ENCODE assay signal across 17 cellular contexts in the genomic region with DNA sequence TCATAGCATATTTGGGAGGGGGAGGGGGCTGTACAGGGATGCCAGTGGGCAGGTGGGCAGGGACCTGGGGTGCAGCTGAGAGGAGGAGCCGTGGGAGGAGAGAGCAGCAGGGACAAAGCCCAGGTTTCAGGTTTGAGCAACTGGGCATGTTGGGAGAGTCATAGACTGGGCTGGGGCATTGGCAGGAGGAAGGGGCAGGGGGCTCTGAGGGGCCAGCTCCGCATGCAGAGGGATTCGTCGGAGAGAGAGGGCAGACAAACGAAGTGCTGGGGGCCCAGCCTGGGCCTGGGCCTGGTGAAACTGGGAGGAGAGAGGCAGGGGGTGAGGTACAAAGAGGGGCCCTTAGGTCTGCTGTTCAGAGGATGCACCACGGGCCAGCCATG. TPM values are rescaled to one million over a fixed set of nuclear protein-coding genes. Genes with fewer than 3 reads are reported as not detected.
DNase-seq lines count a peak whose midpoint lies in the region; ATAC-seq and TF ChIP-seq lines count a peak whose summit lies in the region.
"Had no signal": no experiment of that assay in that cellular context is flagged by ENCODE, and none has a peak within 500 bp of the region (broad histone marks: within the 10 kb centered on the region; RNA-seq: fewer than 3 reads in every experiment).

No MANE protein-coding gene starts in this region.

- H3K4me1 Mint-ChIP-seq in stimulated activated effector memory CD8-positive, alpha-beta T cell treated with anti-CD3 and anti-CD28 coated beads, Interleukin-12 subunit alpha, Interleukin-12 subunit beta, amount 100 ng/mL, for 72 hours, result no peaks in the 10 kb centered on the region
- H3K4me1 Mint-ChIP-seq in naive thymus-derived CD8-positive, alpha-beta T cell, result no peaks in the 10 kb centered on the region

- no peaks in the 10 kb centered on the region for H3K79me2 ChIP-seq in neural cell (replicated peaks; ENCODE audit: insufficient read depth, low read length)

- H3K27me3 Mint-ChIP-seq in naive thymus-derived CD8-positive, alpha-beta T cell, result peaks cover 5 to 17% (median 6%) of the 10 kb centered on the region in 5 donors

- no peaks in the 10 kb centered on the region for H3K4me1 ChIP-seq in HEK293 (ENCODE audit: control insufficient read depth, insufficient read depth, low read length)
- H3K4me1 ChIP-seq in psoas muscle, result no peaks in the 10 kb centered on the region
- H3K4me1 ChIP-seq: SJSA1 had no signal

- H3K36me3 ChIP-seq in HEK293 (ENCODE audit: control insufficient read depth in 2 of 2, insufficient read depth in 1 of 2, low read length in 2 of 2), result no peaks in the 10 kb centered on the region
- H3K36me3 ChIP-seq in neural cell (ENCODE audit: insufficient read depth, low read length), result no peaks in the 10 kb centered on the region
- H3K36me3 ChIP-seq in psoas muscle (ENCODE audit: insufficient read depth in 1 of 2, low read depth in 1 of 2), result no peaks in the 10 kb centered on the region
- H3K36me3 ChIP-seq: SJSA1 had no signal

- no peaks in the 10 kb centered on the region for H3K36me3 Mint-ChIP-seq in stimulated activated effector memory CD8-positive, alpha-beta T cell treated with anti-CD3 and anti-CD28 coated beads, Interleukin-12 subunit alpha, Interleukin-12 subunit beta, amount 100 ng/mL, for 72 hours
- H3K36me3 Mint-ChIP-seq in naive thymus-derived CD8-positive, alpha-beta T cell, result no peaks in the 10 kb centered on the region
- H3K36me3 Mint-ChIP-seq: CD8-positive, alpha-beta T cell had no signal

- H3K27ac ChIP-seq in HEK293 (ENCODE audit: extremely low read depth, low read depth, low read length) (no peak overlapping the region), angular gyrus (ENCODE audit: low read depth, low read length) (peak overlapping the region; percentile 53), neural cell (ENCODE audit: low read length) (peak overlapping the region; percentile 86), psoas muscle (no peak overlapping the region)
- H3K27ac ChIP-seq: SJSA1 had no signal

- H3K4me3 ChIP-seq in HEK293 (ENCODE audit: low read depth, low read length) (no peak overlapping the region), neural cell (ENCODE audit: low read length) (peak overlapping the region; percentile 42), psoas muscle (no peak overlapping the region)
- H3K4me3 ChIP-seq: SJSA1 had no signal

- H3K27me3 ChIP-seq in neural cell (ENCODE audit: insufficient read depth, low read depth, low read length) (no peaks in the 10 kb centered on the region), psoas muscle (ENCODE audit: insufficient read depth in 3 of 3, low read length in 2 of 3) (no peaks in the 10 kb centered on the region)
- H3K27me3 ChIP-seq: SJSA1 had no signal

- no peak for DNase-seq in stimulated activated effector memory CD8-positive, alpha-beta T cell treated with anti-CD3 and anti-CD28 coated beads, Interleukin-12 subunit alpha, Interleukin-12 subunit beta, amount 100 ng/mL, for 72 hours (ENCODE audit: low spot score in 2 of 2)
- DNase-seq in activated naive CD4-positive, alpha-beta T cell treated with anti-CD3 and anti-CD28 coated beads, Interleukin-2, amount 50 U/mL, for 16 hours, result no peak
- DNase-seq in GM19240 (ENCODE audit: insufficient read length, low spot score) (no peak), psoas muscle (no peak)
- DNase-seq in naive thymus-derived CD8-positive, alpha-beta T cell, result no peak
- DNase-seq: 8988T; CD8-positive, alpha-beta T cell; GOT3; NCI-H2029 treated with DMSO at 0.1 percent for 48 hours; NCI-H345; NCI-H774; OCI-M1 had no signal

- 61 to 76% (median 67%) methylated on average over 6 of the region's 6 CpGs for WGBS in psoas muscle, 3 donors

- POLR2A ChIA-PET in HEK293 (lab: Yijun Ruan, JAX), result no interaction called here
- POLR2A ChIA-PET in naive thymus-derived CD8-positive, alpha-beta T cell (lab: Charles Lee), result no interaction called here

- no peaks in the 10 kb centered on the region for H4K20me1 ChIP-seq in neural cell (ENCODE audit: insufficient read depth)

- H3K9me3 ChIP-seq in HEK293 (ENCODE audit: control insufficient read depth, insufficient read depth, low read depth, low read length) (no peaks in the 10 kb centered on the region), neural cell (ENCODE audit: low read length) (no peaks in the 10 kb centered on the region), psoas muscle (no peaks in the 10 kb centered on the region)
- H3K9me3 ChIP-seq: SJSA1 had no signal

- TF ChIP-seq EP300 in neural cell (conservative IDR thresholded peaks at IDR 0.05; ENCODE audit: poor library complexity, severe bottlenecking), result no peak

- intact Hi-C loops in psoas muscle (cut with DNase I), result no loop called here

- peak; percentile 22 for ATAC-seq in stimulated activated effector memory CD8-positive, alpha-beta T cell treated with anti-CD3 and anti-CD28 coated beads, Interleukin-12 subunit alpha, Interleukin-12 subunit beta, amount 100 ng/mL, for 72 hours
- ATAC-seq in naive thymus-derived CD8-positive, alpha-beta T cell, result no peak
- no peak for ATAC-seq in psoas muscle
- ATAC-seq: CD8-positive, alpha-beta T cell; Right ventricle myocardium inferior had no signal

- no peaks in the 10 kb centered on the region for H3F3A ChIP-seq in neural cell (ENCODE audit: insufficient read depth, low read length, poor library complexity, severe bottlenecking)

- H3K9me2 ChIP-seq in neural cell (ENCODE audit: insufficient read depth, low read length), result no peaks in the 10 kb centered on the region

- H3K4me3 Mint-ChIP-seq in stimulated activated effector memory CD8-positive, alpha-beta T cell treated with anti-CD3 and anti-CD28 coated beads, Interleukin-12 subunit alpha, Interleukin-12 subunit beta, amount 100 ng/mL, for 72 hours, result no peak overlapping the region
- H3K4me3 Mint-ChIP-seq in naive thymus-derived CD8-positive, alpha-beta T cell, result no peak overlapping the region
- H3K4me3 Mint-ChIP-seq: CD8-positive, alpha-beta T cell had no signal

- TF ChIP-seq RAD21 in neural cell (conservative IDR thresholded peaks at IDR 0.05), result no peak

- H3K9me3 Mint-ChIP-seq in stimulated activated effector memory CD8-positive, alpha-beta T cell treated with anti-CD3 and anti-CD28 coated beads, Interleukin-12 subunit alpha, Interleukin-12 subunit beta, amount 100 ng/mL, for 72 hours, result no peaks in the 10 kb centered on the region
- H3K9me3 Mint-ChIP-seq in naive thymus-derived CD8-positive, alpha-beta T cell, result no peaks in the 10 kb centered on the region
- H3K9me3 Mint-ChIP-seq: CD8-positive, alpha-beta T cell had no signal

- H2AFZ ChIP-seq in neural cell (ENCODE audit: low read depth, low read length), result no peak overlapping the region

- CTCF ChIA-PET in HEK293 (lab: Yijun Ruan, JAX), result interaction anchor here (0.6 to 2.4 kb wide), 2 partner anchors 37 to 262 kb away, joined by 5 to 9 read pairs; no protein-coding TSS in a partner anchor

- H3K9ac ChIP-seq in neural cell (ENCODE audit: low read length), result peak overlapping the region; percentile 65

- H3K4me2 ChIP-seq in neural cell (ENCODE audit: low read length), result peak overlapping the region; percentile 37

- no peak overlapping the region for H3K27ac Mint-ChIP-seq in stimulated activated effector memory CD8-positive, alpha-beta T cell treated with anti-CD3 and anti-CD28 coated beads, Interleukin-12 subunit alpha, Interleukin-12 subunit beta, amount 100 ng/mL, for 72 hours
- no peak overlapping the region for H3K27ac Mint-ChIP-seq in naive thymus-derived CD8-positive, alpha-beta T cell
- H3K27ac Mint-ChIP-seq: CD8-positive, alpha-beta T cell had no signal

- no peak for TF ChIP-seq CTCF in HEK293 (tag by site-specific recombination; IDR thresholded peaks at IDR 0.05)
- no peak for TF ChIP-seq CTCF in neural cell (IDR thresholded peaks at IDR 0.05; ENCODE audit: poor library complexity, severe bottlenecking)
- TF ChIP-seq CTCF in psoas muscle (IDR thresholded peaks at IDR 0.05), result no peak

TF ChIP-seq in HEK293, 187 proteins besides CTCF, POLR2A, EP300 and RAD21:
- TF ChIP-seq ZFHX2 (tag by site-specific recombination; conservative IDR thresholded peaks at IDR 0.05), result 0 out of 2 replicates have a peak, but pooled peaks have one; percentile 14
- TF ChIP-seq ZNF426 (tag by site-specific recombination; IDR thresholded peaks at IDR 0.05), result no peak

TF ChIP-seq in neural cell, 6 proteins besides CTCF, POLR2A, EP300 and RAD21:
- TF ChIP-seq, protein P1, sequence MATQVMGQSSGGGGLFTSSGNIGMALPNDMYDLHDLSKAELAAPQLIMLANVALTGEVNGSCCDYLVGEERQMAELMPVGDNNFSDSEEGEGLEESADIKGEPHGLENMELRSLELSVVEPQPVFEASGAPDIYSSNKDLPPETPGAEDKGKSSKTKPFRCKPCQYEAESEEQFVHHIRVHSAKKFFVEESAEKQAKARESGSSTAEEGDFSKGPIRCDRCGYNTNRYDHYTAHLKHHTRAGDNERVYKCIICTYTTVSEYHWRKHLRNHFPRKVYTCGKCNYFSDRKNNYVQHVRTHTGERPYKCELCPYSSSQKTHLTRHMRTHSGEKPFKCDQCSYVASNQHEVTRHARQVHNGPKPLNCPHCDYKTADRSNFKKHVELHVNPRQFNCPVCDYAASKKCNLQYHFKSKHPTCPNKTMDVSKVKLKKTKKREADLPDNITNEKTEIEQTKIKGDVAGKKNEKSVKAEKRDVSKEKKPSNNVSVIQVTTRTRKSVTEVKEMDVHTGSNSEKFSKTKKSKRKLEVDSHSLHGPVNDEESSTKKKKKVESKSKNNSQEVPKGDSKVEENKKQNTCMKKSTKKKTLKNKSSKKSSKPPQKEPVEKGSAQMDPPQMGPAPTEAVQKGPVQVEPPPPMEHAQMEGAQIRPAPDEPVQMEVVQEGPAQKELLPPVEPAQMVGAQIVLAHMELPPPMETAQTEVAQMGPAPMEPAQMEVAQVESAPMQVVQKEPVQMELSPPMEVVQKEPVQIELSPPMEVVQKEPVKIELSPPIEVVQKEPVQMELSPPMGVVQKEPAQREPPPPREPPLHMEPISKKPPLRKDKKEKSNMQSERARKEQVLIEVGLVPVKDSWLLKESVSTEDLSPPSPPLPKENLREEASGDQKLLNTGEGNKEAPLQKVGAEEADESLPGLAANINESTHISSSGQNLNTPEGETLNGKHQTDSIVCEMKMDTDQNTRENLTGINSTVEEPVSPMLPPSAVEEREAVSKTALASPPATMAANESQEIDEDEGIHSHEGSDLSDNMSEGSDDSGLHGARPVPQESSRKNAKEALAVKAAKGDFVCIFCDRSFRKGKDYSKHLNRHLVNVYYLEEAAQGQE (IDR thresholded peaks at IDR 0.05; ENCODE audit: borderline replicate concordance), result no peak
- TF ChIP-seq MXI1 (conservative IDR thresholded peaks at IDR 0.05; ENCODE audit: poor library complexity, severe bottlenecking) (no peak), POLR2AphosphoS5 (IDR thresholded peaks at IDR 0.05) (no peak), EZH2 (IDR thresholded peaks at IDR 0.05; ENCODE audit: borderline replicate concordance, insufficient read depth, low read length, poor library complexity, severe bottlenecking) (no peak), SMC3 (conservative IDR thresholded peaks at IDR 0.05; ENCODE audit: poor library complexity) (no peak), TAF1 (IDR thresholded peaks at IDR 0.05; ENCODE audit: low read depth) (no peak)

RNA-seq across cellular contexts. Expression of a gene that starts 25.2 kb away (rescaled TPM):
- polyA plus RNA-seq in neural cell (11.0 and 17.0 TPM in 2 replicates), psoas muscle (under 1 TPM in 2 of 3 donors, not detected in 1; 0.03 to 0.05 TPM)
- 33.1 and 38.5 TPM in 2 replicates for polyA minus RNA-seq in neural cell
- under 1 TPM in 1 of 2 experiments, not detected in 1; 0.14 TPM for total RNA-seq in naive thymus-derived CD8-positive, alpha-beta T cell
- polyA plus RNA-seq in naive thymus-derived CD8-positive, alpha-beta T cell, result not detected
- not detected for total RNA-seq in psoas muscle
- total RNA-seq: CD8-positive, alpha-beta T cell; Right ventricle myocardium inferior had no signal

Comparison
In these comparisons a context has a peak if more than half of its experiments do, and no peak if none do; other contexts are left out.
1. H3K27ac ChIP-seq: peak in angular gyrus (single experiment) and neural cell (single experiment); none in HEK293 (single experiment) and psoas muscle (single experiment).
2. RNA of a gene that starts 25.2 kb away (polyA plus RNA-seq): 11.0 to 17.0 TPM in neural cell; 0.03 to 0.05 TPM in psoas muscle and not detected in naive thymus-derived CD8-positive, alpha-beta T cell; every median in the first group is over 10 times any median in the second.